In genomic region chr1:125065821-125066180, GRCh38 we compare ENCODE assay signal across 17 cellular contexts.
"Had no signal": no experiment of that assay in that cellular context is flagged by ENCODE, and none has a peak within 500 bp of the region (broad histone marks: within the 10 kb centered on the region; RNA-seq: fewer than 3 reads in every experiment).

No MANE protein-coding gene starts in this region.

- H3K9me3 ChIP-seq: thyroid gland had no signal

- H3K4me3 ChIP-seq: lower lobe of right lung, right lobe of liver, smooth muscle cell, stomach, thyroid gland had no signal

- DNase-seq: cortex of kidney; immature natural killer cell; kidney glomerular epithelial cell; left colon; left ventricle myocardium superior; lower lobe of right lung; naive thymus-derived CD8-positive, alpha-beta T cell; nephron progenitor cell; retina; stimulated activated CD4-positive, alpha-beta T cell treated with anti-CD3 and anti-CD28 coated beads, Interleukin-2, amount 100 ng/mL, for 24 hours; stimulated activated CD4-positive, alpha-beta T cell treated with anti-CD3 and anti-CD28 coated beads, Interleukin-4, amount 100 ng/mL, for 24 hours; stimulated activated naive CD4-positive, alpha-beta T cell treated with Interleukin-2 at 50 U/mL for 16 hours; stomach; thyroid gland had no signal

- H3K27ac ChIP-seq: lower lobe of right lung, right lobe of liver, stomach, thyroid gland had no signal

- H3K27me3 ChIP-seq: right lobe of liver, stomach, thyroid gland had no signal

- H3K36me3 ChIP-seq: lower lobe of right lung, right lobe of liver, stomach, thyroid gland had no signal

- H3K4me1 ChIP-seq: lower lobe of right lung, right lobe of liver, stomach, thyroid gland had no signal

- ATAC-seq: left colon; left ventricle myocardium superior; lower lobe of right lung; naive thymus-derived CD8-positive, alpha-beta T cell; right lobe of liver; stimulated activated effector memory CD8-positive, alpha-beta T cell treated with anti-CD3 and anti-CD28 coated beads, Interleukin-12 subunit alpha, Interleukin-12 subunit beta, amount 100 ng/mL, for 72 hours had no signal
